Comparison of ENCODE assay signal across 26 cellular contexts in genomic region chr11:1342946-1343345, GRCh38. TPM values are rescaled to one million over a fixed set of nuclear protein-coding genes. Genes with fewer than 3 reads are reported as not detected.
"Had no signal": no experiment of that assay in that cellular context is flagged by ENCODE, and none has a peak within 500 bp of the region (broad histone marks: within the 10 kb centered on the region; RNA-seq: fewer than 3 reads in every experiment).

No MANE protein-coding gene starts in this region.

- H3K36me3 Mint-ChIP-seq: activated naive CD4-positive, alpha-beta T cell treated with anti-CD3 and anti-CD28 coated beads, Interleukin-2, amount 50 U/mL, for 24 hours; T-cell had no signal

- H3K4me1 Mint-ChIP-seq: activated CD4-positive, alpha-beta T cell treated with anti-CD3 and anti-CD28 coated beads, Interleukin-2, amount 10 ng/mL, durations not matched to agents 24 days and 14 days had no signal

- DNase-seq: activated B cell treated with CpG ODN at 0.5 μM for 24 hours; activated CD4-positive, alpha-beta T cell treated with anti-CD3 and anti-CD28 coated beads for 1 hour; activated CD4-positive, alpha-beta T cell treated with anti-CD3 and anti-CD28 coated beads, Interleukin-2, amount 10 ng/mL, durations not matched to agents 24 days and 14 days; activated CD4-positive, alpha-beta T cell treated with anti-CD3 and anti-CD28 coated beads, Interleukin-2, amount 50 U/mL, for 48 hours; activated naive CD4-positive, alpha-beta T cell; activated T-cell treated with anti-CD3 and anti-CD28 coated beads for 4 hours; activated T-cell treated with anti-CD3 and anti-CD28 coated beads, Interleukin-2, amount 50 U/mL, for 72 hours; aorta; central memory CD4-positive, alpha-beta T cell; MG63; NCI-H1105; NCI-H1436; NCI-H1694 treated with DMSO at 0.1 percent for 48 hours; NCI-H2029 treated with DMSO at 0.1 percent for 48 hours; NCI-H345; NCI-H510A; NCI-H526 treated with DMSO at 0.1 percent for 48 hours; SIG-M5; T-cell; T-helper 2 cell; T1000 had no signal

- ATAC-seq: activated T-cell treated with anti-CD3 and anti-CD28 coated beads, Interleukin-2, amount 50 U/mL, for 72 hours had no signal

- H3K27ac Mint-ChIP-seq: activated B cell treated with CpG ODN at 0.5 μM for 24 hours; activated CD4-positive, alpha-beta T cell treated with anti-CD3 and anti-CD28 coated beads, Interleukin-2, amount 10 ng/mL, durations not matched to agents 24 days and 14 days; activated naive CD4-positive, alpha-beta T cell treated with anti-CD3 and anti-CD28 coated beads, Interleukin-2, amount 50 U/mL, for 24 hours; activated T-cell treated with anti-CD3 and anti-CD28 coated beads, Interleukin-2, amount 50 U/mL, for 72 hours; activated T-helper 2 cell treated with anti-CD3 and anti-CD28 coated beads, Interferon-gamma antibody, Interleukin-2, Interleukin-4, amounts not matched to agents 10 μg/mL and 5 μg/mL and 100 μg/mL, durations not matched to agents 14 hours and 24 hours and 36 hours; T-cell had no signal

- H3K27me3 Mint-ChIP-seq: activated B cell treated with CpG ODN at 0.5 μM for 24 hours; activated naive CD4-positive, alpha-beta T cell treated with anti-CD3 and anti-CD28 coated beads, Interleukin-2, amount 50 U/mL, for 24 hours; T-cell had no signal

- H3K9me3 Mint-ChIP-seq: activated naive CD4-positive, alpha-beta T cell treated with anti-CD3 and anti-CD28 coated beads, Interleukin-2, amount 50 U/mL, for 24 hours had no signal

- H3K4me3 Mint-ChIP-seq: activated B cell treated with CpG ODN at 0.5 μM for 24 hours; activated CD4-positive, alpha-beta T cell treated with anti-CD3 and anti-CD28 coated beads, Interleukin-2, amount 10 ng/mL, durations not matched to agents 24 days and 14 days; activated naive CD4-positive, alpha-beta T cell treated with anti-CD3 and anti-CD28 coated beads, Interleukin-2, amount 50 U/mL, for 24 hours; activated T-cell treated with anti-CD3 and anti-CD28 coated beads, Interleukin-2, amount 50 U/mL, for 72 hours; T-cell had no signal

RNA-seq across cellular contexts. Expression of gene BRSK2, which starts 46.8 kb away (rescaled TPM):
- total RNA-seq: bronchial epithelial cell, OCI-LY7, RPMI7951 had no signal
